ENCODE assay signal across 8 cellular contexts in the genomic region with DNA sequence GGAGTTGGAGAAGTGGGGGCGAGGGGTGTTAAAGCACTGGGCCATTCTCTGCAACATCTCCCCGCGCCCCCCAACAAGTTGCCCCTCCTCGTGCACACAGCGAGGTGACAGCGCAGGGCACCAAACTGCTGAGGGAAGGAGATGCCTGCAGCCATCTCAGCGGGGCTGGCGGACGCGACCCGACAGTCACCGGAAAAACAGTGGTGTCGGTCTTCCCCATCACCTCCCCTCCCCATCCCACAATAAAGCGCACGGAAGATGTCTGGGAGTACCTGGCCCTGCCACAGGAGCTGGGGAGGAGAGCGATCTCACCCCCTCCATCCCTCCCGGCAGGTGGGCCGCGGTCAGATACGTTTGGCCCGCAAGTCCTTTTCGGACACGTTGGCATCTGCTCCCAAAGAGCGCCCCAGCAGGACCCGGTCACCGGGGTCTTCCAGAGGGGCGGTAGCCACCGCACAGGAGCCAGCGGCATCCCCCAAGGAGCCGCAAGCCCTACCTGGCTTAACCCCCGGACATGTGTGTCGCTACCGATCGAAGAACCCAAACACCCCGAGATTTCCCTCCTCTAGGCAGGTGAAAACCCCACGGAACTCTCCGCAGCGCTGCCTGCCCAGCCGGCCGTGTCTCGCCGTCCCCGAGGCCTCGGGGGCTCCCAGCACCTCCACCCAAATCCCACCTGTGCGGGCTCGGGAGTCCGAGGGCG. TPM values are rescaled to one million over a fixed set of nuclear protein-coding genes. Genes with fewer than 3 reads are reported as not detected.
A peak's percentile ranks its signal among the peaks of the same experiment; 100 is the strongest.
DNase-seq lines count a peak whose midpoint lies in the region; ATAC-seq and TF ChIP-seq lines count a peak whose summit lies in the region.

No MANE protein-coding gene starts in this region.

- H3K36me3 ChIP-seq in HUES64 (ENCODE audit: insufficient read depth, low read length) (no peaks in the 10 kb centered on the region), muscle layer of duodenum (ENCODE audit: control insufficient read depth in 1 of 2, insufficient read depth in 2 of 2, low read length in 2 of 2) (no peaks in the 10 kb centered on the region)

- TF ChIP-seq CTCF in chondrocyte (IDR thresholded peaks at IDR 0.05), result no peak

- H3K4me1 Mint-ChIP-seq in chondrocyte (ENCODE audit: low read depth), result peaks cover 53% of the 10 kb centered on the region
- H3K4me1 Mint-ChIP-seq in effector memory CD8-positive, alpha-beta T cell (ENCODE audit: low read depth in 2 of 2), result peaks cover 0 to 5% of the 10 kb centered on the region in 2 donors

- peak overlapping the region; percentile 67 for H3K4me3 ChIP-seq in HUES64 (ENCODE audit: low read length)
- H3K4me3 ChIP-seq in muscle layer of duodenum (ENCODE audit: low read depth in 1 of 2, low read length in 2 of 2), result peak overlapping the region; percentile 68 to 86

- peak overlapping the region; percentile 93 for H3K27ac Mint-ChIP-seq in chondrocyte (ENCODE audit: unreplicated experiment)
- H3K27ac Mint-ChIP-seq in effector memory CD8-positive, alpha-beta T cell, result no peak overlapping the region

- ATAC-seq in GM18907 (IDR thresholded peaks at IDR 0.05; ENCODE audit: unreplicated experiment) (peak; percentile 38), GM19351 (IDR thresholded peaks at IDR 0.05; ENCODE audit: unreplicated experiment) (no peak), HG03159 (IDR thresholded peaks at IDR 0.05; ENCODE audit: unreplicated experiment) (no peak)
- ATAC-seq in effector memory CD8-positive, alpha-beta T cell (replicated peaks), result no peak

- peak overlapping the region; percentile 94 for H3K4me3 Mint-ChIP-seq in chondrocyte (ENCODE audit: unreplicated experiment)
- H3K4me3 Mint-ChIP-seq in effector memory CD8-positive, alpha-beta T cell, result peak overlapping the region in 1 of 2 donors; percentile 51

- H3K9me3 ChIP-seq in HUES64 (ENCODE audit: insufficient read depth, low read depth, low read length) (no peaks in the 10 kb centered on the region), muscle layer of duodenum (ENCODE audit: control insufficient read depth in 1 of 2, low read length in 2 of 2) (no peaks in the 10 kb centered on the region)

- under 1% methylated on average over 48 of the region's 48 CpGs for WGBS in HUES64

- H3K9me3 Mint-ChIP-seq in chondrocyte (ENCODE audit: low read depth), result no peaks in the 10 kb centered on the region
- H3K9me3 Mint-ChIP-seq in effector memory CD8-positive, alpha-beta T cell, result no peaks in the 10 kb centered on the region

- H3K4me1 ChIP-seq in HUES64 (ENCODE audit: insufficient read depth, low read length), result 0 out of 2 replicates have a peak, but pooled peaks cover 5% of the 10 kb centered on the region
- H3K4me1 ChIP-seq in muscle layer of duodenum (ENCODE audit: control insufficient read depth in 1 of 2, insufficient read depth in 2 of 2, low read length in 2 of 2), result peaks cover 6 to 20% of the 10 kb centered on the region in 2 donors

- 0 out of 2 replicates have a peak overlapping the region, but pooled peaks have one; percentile 36 for H3K9ac ChIP-seq in HUES64 (ENCODE audit: low read depth, low read length)

- H3K27me3 Mint-ChIP-seq in chondrocyte (ENCODE audit: low read depth), result no peaks in the 10 kb centered on the region
- H3K27me3 Mint-ChIP-seq in effector memory CD8-positive, alpha-beta T cell, result peaks cover 32 to 69% of the 10 kb centered on the region in 2 donors

- H3K36me3 Mint-ChIP-seq in chondrocyte (ENCODE audit: low read depth), result no peaks in the 10 kb centered on the region
- H3K36me3 Mint-ChIP-seq in effector memory CD8-positive, alpha-beta T cell (ENCODE audit: insufficient read depth), result no peaks in the 10 kb centered on the region

- DNase-seq in chondrocyte (ENCODE audit: low spot score), result no peak
- no peak for DNase-seq in effector memory CD8-positive, alpha-beta T cell
- DNase-seq in SKM-1 (lab: John Stamatoyannopoulos, UW; ENCODE audit: unreplicated experiment), result no peak

- peaks cover 69% of the 10 kb centered on the region for H3K27me3 ChIP-seq in HUES64 (ENCODE audit: insufficient read depth, low read length)
- peaks cover 4% of the 10 kb centered on the region for H3K27me3 ChIP-seq in muscle layer of duodenum (ENCODE audit: low read depth, low read length)

- H3K27ac ChIP-seq in HUES64 (ENCODE audit: low read depth, low read length) (no peak overlapping the region), muscle layer of duodenum (ENCODE audit: low read length) (peak overlapping the region; percentile 84)

RNA-seq across cellular contexts. Expression of gene ATP8B1, which starts 0.8 kb away (rescaled TPM):
- polyA plus RNA-seq in HUES64 (2013, experiment 1 of 2), result 0.65 TPM
- 0.32 TPM for polyA plus RNA-seq in HUES64 (2013, experiment 2 of 2)
- total RNA-seq in chondrocyte, result 28.1 to 38.3 TPM (median 35.4 TPM) in 3 replicates
